ENCODE assay signal across 8 cellular contexts in genomic region chr16:22297114-22297870, GRCh38. TPM values are rescaled to one million over a fixed set of nuclear protein-coding genes. Genes with fewer than 3 reads are reported as not detected.
DNase-seq lines count a peak whose midpoint lies in the region; ATAC-seq and TF ChIP-seq lines count a peak whose summit lies in the region.

Gene POLR3E, plus strand, starts transcription at chr16:22297409. Its CDS starts 5,560 bp downstream, at chr16:22302969.

- peak; percentile 79 for ATAC-seq in GM21381 (IDR thresholded peaks at IDR 0.05; ENCODE audit: unreplicated experiment)

- H3K4me3 ChIP-seq in HUES48 (ENCODE audit: low read depth, low read length) (peak within 1 kb of the TSS; percentile 86), NT2/D1 (ENCODE audit: insufficient read length, low read depth) (peak within 1 kb of the TSS; percentile 96), endodermal cell (ENCODE audit: low read length) (peak within 1 kb of the TSS; percentile 96), mesodermal cell (ENCODE audit: extremely low read depth, insufficient read depth, low read length, poor library complexity, severe bottlenecking) (peak within 1 kb of the TSS; percentile 90)

- no TSS peak for BruUV-seq in Calu3 (replicated peaks; lab: Mats Ljungman, UMichigan)

- peak; percentile 94 for TF ChIP-seq CTCF in Calu3 (IDR thresholded peaks at IDR 0.05; ENCODE audit: unreplicated experiment)
- peak; percentile 92 for TF ChIP-seq CTCF in endodermal cell (conservative IDR thresholded peaks at IDR 0.05)

- H3K36me3 Mint-ChIP-seq in Calu3 (ENCODE audit: insufficient read depth, unreplicated experiment): peaks cover 42% of the 10 kb centered on the region
- H3K36me3 Mint-ChIP-seq in endodermal cell (ENCODE audit: low read depth): peaks cover 11% of the 10 kb centered on the region

- H3K9me3 Mint-ChIP-seq in Calu3 (ENCODE audit: low read depth, unreplicated experiment) (no peaks in the 10 kb centered on the region), endodermal cell (no peaks in the 10 kb centered on the region)

- H3K27me3 ChIP-seq in HUES48 (ENCODE audit: control insufficient read depth, insufficient read depth, low read length) (no peaks in the 10 kb centered on the region), NT2/D1 (ENCODE audit: insufficient read depth, insufficient read length) (no peaks in the 10 kb centered on the region), endodermal cell (ENCODE audit: control insufficient read depth, insufficient read depth, low read length, poor library complexity, severe bottlenecking) (no peaks in the 10 kb centered on the region)

- CTCF ChIA-PET in Calu3 (lab: Charles Lee): interaction anchor here (0.7 to 2.1 kb wide), 8 partner anchors 61 to 109 kb away, joined by 3 to 15 read pairs (median 3); partner anchors contain the start of gene EEF2K

- H3K27me3 Mint-ChIP-seq in Calu3 (ENCODE audit: unreplicated experiment) (no peaks in the 10 kb centered on the region), endodermal cell (ENCODE audit: insufficient read depth) (no peaks in the 10 kb centered on the region)

- H3K4me3 Mint-ChIP-seq in Calu3 (ENCODE audit: low read depth, unreplicated experiment) (peak within 1 kb of the TSS; percentile 97), endodermal cell (peak within 1 kb of the TSS; percentile 85)

- intact Hi-C loops in Calu3 (cut with micrococcal nuclease; ENCODE audit: unreplicated experiment): loop anchor here (1.0 to 2.0 kb wide), 3 partner anchors 60 to 102 kb away; no protein-coding TSS in a partner anchor

- H3K9me3 ChIP-seq in HUES48 (ENCODE audit: control insufficient read depth, insufficient read depth, low read length): no peaks in the 10 kb centered on the region
- H3K9me3 ChIP-seq in NT2/D1 (ENCODE audit: insufficient read depth, low read length): no peaks in the 10 kb centered on the region
- no peaks in the 10 kb centered on the region for H3K9me3 ChIP-seq in endodermal cell (ENCODE audit: control insufficient read depth, low read length)
- no peaks in the 10 kb centered on the region for H3K9me3 ChIP-seq in mesodermal cell (ENCODE audit: control insufficient read depth, low read length)

- H3K4me1 Mint-ChIP-seq in Calu3 (ENCODE audit: low read depth, unreplicated experiment): peaks cover 22% of the 10 kb centered on the region
- peaks cover 11% of the 10 kb centered on the region for H3K4me1 Mint-ChIP-seq in endodermal cell

- H3K4me1 ChIP-seq in HUES48 (ENCODE audit: control insufficient read depth, insufficient read depth, low read length) (0 out of 2 replicates have a peak, but pooled peaks cover 3% of the 10 kb centered on the region), NT2/D1 (ENCODE audit: insufficient read depth, insufficient read length) (peaks cover 2% of the 10 kb centered on the region), endodermal cell (ENCODE audit: control insufficient read depth, insufficient read depth, low read length) (no peaks in the 10 kb centered on the region), mesodermal cell (ENCODE audit: control insufficient read depth, insufficient read depth, low read length, poor library complexity, severe bottlenecking) (peaks cover 3% of the 10 kb centered on the region)

- 0% methylated on average over 23 to 76 of the region's 76 CpGs for WGBS in endodermal cell (ENCODE audit: insufficient coverage in 1 of 2, insufficient read length in 1 of 2), 2 experiments
- WGBS in mesodermal cell (ENCODE audit: insufficient coverage in 2 of 2), 2 experiments: 0 to 2% methylated on average over 65 to 66 of the region's 76 CpGs

- H3K9ac ChIP-seq in HUES48 (ENCODE audit: low read depth, low read length) (peak within 1 kb of the TSS; percentile 94), NT2/D1 (ENCODE audit: insufficient read length, low read depth) (peak within 1 kb of the TSS; percentile 98), endodermal cell (ENCODE audit: extremely low read depth, low read length, poor library complexity, severe bottlenecking) (peak within 1 kb of the TSS; percentile 93)

- H3K27ac ChIP-seq in HUES48 (ENCODE audit: low read depth, low read length) (peak within 1 kb of the TSS; percentile 97), endodermal cell (ENCODE audit: low read depth, low read length) (peak within 1 kb of the TSS; percentile 92), mesodermal cell (ENCODE audit: low read depth, low read length, severe bottlenecking) (peak within 1 kb of the TSS; percentile 86)

- H3K36me3 ChIP-seq in HUES48 (ENCODE audit: control insufficient read depth, insufficient read depth, low read length) (peaks cover 7% of the 10 kb centered on the region; the same call in 1 of the 2 replicates), NT2/D1 (ENCODE audit: insufficient read depth, insufficient read length, low read length) (peaks cover 33% of the 10 kb centered on the region), endodermal cell (ENCODE audit: control insufficient read depth, insufficient read depth, low read length) (peaks cover 3% of the 10 kb centered on the region), mesodermal cell (ENCODE audit: control insufficient read depth, insufficient read depth, low read length) (peaks cover 15% of the 10 kb centered on the region)

- peak within 1 kb of the TSS; percentile 99 for H3K27ac Mint-ChIP-seq in Calu3 (ENCODE audit: unreplicated experiment)
- peak within 1 kb of the TSS; percentile 97 for H3K27ac Mint-ChIP-seq in endodermal cell

- DNase-seq in Calu3: peak; percentile 100
- peak; percentile 98 for DNase-seq in NT2/D1 (ENCODE audit: low read depth, low spot score)
- DNase-seq in activated CD8-positive, alpha-beta memory T cell treated with anti-CD3 and anti-CD28 coated beads, Interleukin-2, amount 50 U/mL, for 1 hour (ENCODE audit: extremely low read depth): peak; percentile 96
- DNase-seq in endodermal cell: peak; percentile 100
- DNase-seq in stimulated activated CD8-positive, alpha-beta memory T cell treated with anti-CD3 and anti-CD28 coated beads, Interleukin-15, amount 100 ng/mL, for 4 hours (ENCODE audit: low read depth in 2 of 2): peak; percentile 98 to 99

RNA-seq across cellular contexts. Expression of gene POLR3E, which starts in this region (rescaled TPM):
- total RNA-seq in Calu3 (2022): 95.2 and 96.4 TPM in 2 replicates
- total RNA-seq in endodermal cell: 10 to 100 TPM; 73.1 to 73.6 TPM
- polyA plus RNA-seq in endodermal cell (2013, experiment 1 of 2): 40.2 TPM
- polyA plus RNA-seq in endodermal cell (2013, experiment 2 of 2): 31.3 TPM
- 29.3 TPM for polyA plus RNA-seq in mesodermal cell (2013, experiment 1 of 2)
- 23.7 TPM for polyA plus RNA-seq in mesodermal cell (2013, experiment 2 of 2)

Comparison
In these comparisons a context has a peak if more than half of its experiments do, and no peak if none do; other contexts are left out.
1. Peak in every context shown above with its lines: DNase-seq, ATAC-seq, H3K4me3 ChIP-seq and H3K27ac ChIP-seq.